Comparison of ENCODE assay signal across 1 cellular context in genomic region chr20:25508083-25508770, GRCh38.
TF ChIP-seq lines count a peak whose summit lies in the region.

No MANE protein-coding gene starts in this region.

TF ChIP-seq in HepG2, 621 proteins besides CTCF, POLR2A, EP300 and RAD21 (continued from another document and continues in another):
- TF ChIP-seq ZNF318 (CRISPR knock-in tag; IDR thresholded peaks at IDR 0.05) (peak; percentile 95; the same call in 1 of the 2 replicates), MEIS2 (CRISPR knock-in tag; IDR thresholded peaks at IDR 0.05) (peak; percentile 98), HNRNPLL (IDR thresholded peaks at IDR 0.05; ENCODE audit: low read depth, low read length, poor library complexity, severe bottlenecking) (no peak), SRF (IDR thresholded peaks at IDR 0.05; ENCODE audit: low read depth, low read length) (0 out of 2 replicates have a peak, but pooled peaks have one; percentile 74), ZNF143 (CRISPR knock-in tag; IDR thresholded peaks at IDR 0.05) (peak; percentile 75; the same call in 1 of the 2 replicates), SP140L (CRISPR knock-in tag; IDR thresholded peaks at IDR 0.05; ENCODE audit: borderline replicate concordance) (no peak), ZNF225 (CRISPR knock-in tag; IDR thresholded peaks at IDR 0.05) (no peak; the same call in 1 of the 2 replicates), ZMYM2 (CRISPR knock-in tag; IDR thresholded peaks at IDR 0.05) (peak; percentile 93), YEATS4 (CRISPR knock-in tag; IDR thresholded peaks at IDR 0.05; ENCODE audit: borderline replicate concordance) (peak; percentile 96), ZNF83 (CRISPR knock-in tag; IDR thresholded peaks at IDR 0.05; ENCODE audit: borderline replicate concordance) (peak; percentile 66; the same call in 1 of the 2 replicates), SKIL (CRISPR knock-in tag; IDR thresholded peaks at IDR 0.05; ENCODE audit: borderline replicate concordance) (peak; percentile 98), NPAS2 (CRISPR knock-in tag; IDR thresholded peaks at IDR 0.05; ENCODE audit: borderline replicate concordance) (no peak), ZNF160 (CRISPR knock-in tag; IDR thresholded peaks at IDR 0.05) (peak; percentile 92; the same call in 1 of the 2 replicates), CENPT (CRISPR knock-in tag; IDR thresholded peaks at IDR 0.05; ENCODE audit: low read depth) (no peak), KDM2A (CRISPR knock-in tag; IDR thresholded peaks at IDR 0.05; ENCODE audit: borderline replicate concordance, low read depth) (peak; percentile 58; the same call in 1 of the 2 replicates), ATF5 (CRISPR knock-in tag; IDR thresholded peaks at IDR 0.05; ENCODE audit: low read depth) (peak; percentile 30; the same call in 1 of the 2 replicates), REST (IDR thresholded peaks at IDR 0.05; ENCODE audit: borderline replicate concordance in 1 of 2, low read depth in 1 of 2, low read length in 2 of 2) (peak in 1 of 2 experiments; percentile 79; a peak in 2 of 4 replicates), ZNF121 (CRISPR knock-in tag; IDR thresholded peaks at IDR 0.05) (peak; percentile 100), AGO1 (IDR thresholded peaks at IDR 0.05; ENCODE audit: low read depth, low read length, poor library complexity, severe bottlenecking) (no peak), ZSCAN20 (CRISPR knock-in tag; IDR thresholded peaks at IDR 0.05; ENCODE audit: borderline replicate concordance) (0 out of 2 replicates have a peak, but pooled peaks have one; percentile 72), ONECUT2 (CRISPR knock-in tag; IDR thresholded peaks at IDR 0.05) (no peak), RFX1 (IDR thresholded peaks at IDR 0.05) (no peak), ZNF7 (CRISPR knock-in tag; IDR thresholded peaks at IDR 0.05) (no peak), KDM5B (CRISPR knock-in tag; IDR thresholded peaks at IDR 0.05; ENCODE audit: borderline replicate concordance) (peak; percentile 83), ZNF446 (CRISPR knock-in tag; IDR thresholded peaks at IDR 0.05) (no peak), HOXA7 (CRISPR knock-in tag; IDR thresholded peaks at IDR 0.05) (no peak), NFYB (CRISPR knock-in tag; IDR thresholded peaks at IDR 0.05) (0 out of 2 replicates have a peak, but pooled peaks have one; percentile 10), CC2D1A (CRISPR knock-in tag; IDR thresholded peaks at IDR 0.05) (no peak), MXD4 (CRISPR knock-in tag; IDR thresholded peaks at IDR 0.05) (peak; percentile 77), HDAC1 (CRISPR knock-in tag; IDR thresholded peaks at IDR 0.05) (peak; percentile 99), ZNF280D (CRISPR knock-in tag; IDR thresholded peaks at IDR 0.05) (peak; percentile 99), ZNF343 (CRISPR knock-in tag; IDR thresholded peaks at IDR 0.05) (peak; percentile 92; the same call in 1 of the 2 replicates), RCOR2 (CRISPR knock-in tag; IDR thresholded peaks at IDR 0.05) (peak; percentile 100), CAMTA2 (CRISPR knock-in tag; IDR thresholded peaks at IDR 0.05; ENCODE audit: borderline replicate concordance) (0 out of 2 replicates have a peak, but pooled peaks have one; percentile 42), SIN3B (IDR thresholded peaks at IDR 0.05; ENCODE audit: low read length) (no peak), PLSCR1 (CRISPR knock-in tag; IDR thresholded peaks at IDR 0.05; ENCODE audit: borderline replicate concordance) (no peak)
- TF ChIP-seq, protein P1, sequence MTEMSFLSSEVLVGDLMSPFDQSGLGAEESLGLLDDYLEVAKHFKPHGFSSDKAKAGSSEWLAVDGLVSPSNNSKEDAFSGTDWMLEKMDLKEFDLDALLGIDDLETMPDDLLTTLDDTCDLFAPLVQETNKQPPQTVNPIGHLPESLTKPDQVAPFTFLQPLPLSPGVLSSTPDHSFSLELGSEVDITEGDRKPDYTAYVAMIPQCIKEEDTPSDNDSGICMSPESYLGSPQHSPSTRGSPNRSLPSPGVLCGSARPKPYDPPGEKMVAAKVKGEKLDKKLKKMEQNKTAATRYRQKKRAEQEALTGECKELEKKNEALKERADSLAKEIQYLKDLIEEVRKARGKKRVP (CRISPR knock-in tag; IDR thresholded peaks at IDR 0.05), result peak in 1 of 2 experiments; percentile 88; a peak in 2 of 4 replicates
- TF ChIP-seq, protein P2, sequence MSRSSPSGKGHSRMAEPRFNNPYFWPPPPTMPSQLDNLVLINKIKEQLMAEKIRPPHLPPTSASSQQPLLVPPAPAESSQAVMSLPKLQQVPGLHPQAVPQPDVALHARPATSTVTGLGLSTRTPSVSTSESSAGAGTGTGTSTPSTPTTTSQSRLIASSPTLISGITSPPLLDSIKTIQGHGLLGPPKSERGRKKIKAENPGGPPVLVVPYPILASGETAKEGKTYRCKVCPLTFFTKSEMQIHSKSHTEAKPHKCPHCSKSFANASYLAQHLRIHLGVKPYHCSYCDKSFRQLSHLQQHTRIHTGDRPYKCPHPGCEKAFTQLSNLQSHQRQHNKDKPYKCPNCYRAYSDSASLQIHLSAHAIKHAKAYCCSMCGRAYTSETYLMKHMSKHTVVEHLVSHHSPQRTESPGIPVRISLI (CRISPR knock-in tag; IDR thresholded peaks at IDR 0.05; ENCODE audit: borderline replicate concordance), result peak; percentile 95
